ENCODE assay signal across 26 cellular contexts in genomic region chr15:95987886-95988573, GRCh38.
DNase-seq lines count a peak whose midpoint lies in the region; ATAC-seq, FAIRE-seq and TF ChIP-seq lines count a peak whose summit lies in the region.
"Had no signal": no experiment of that assay in that cellular context is flagged by ENCODE, and none has a peak within 500 bp of the region (broad histone marks: within the 10 kb centered on the region; RNA-seq: fewer than 3 reads in every experiment).

No MANE protein-coding gene starts in this region.

- H3K4me1 ChIP-seq in HepG2 (ENCODE audit: insufficient read depth, low read length) (peaks cover 14% of the 10 kb centered on the region), right lobe of liver (no peaks in the 10 kb centered on the region), endothelial cell of umbilical vein (ENCODE audit: control insufficient read depth, extremely low read depth, insufficient read depth, low read length) (no peaks in the 10 kb centered on the region), uterus (no peaks in the 10 kb centered on the region)
- H3K4me1 ChIP-seq: A549 had no signal

- H3K4me3 ChIP-seq in HepG2 (replicated peaks in 1 of 3; ENCODE audit: insufficient read depth in 1 of 3, low read depth in 2 of 3, low read length in 3 of 3) (no peak overlapping the region), right lobe of liver (no peak overlapping the region), endothelial cell of umbilical vein (replicated peaks in 1 of 3; ENCODE audit: insufficient read depth in 1 of 3, low read depth in 1 of 3, low read length in 3 of 3) (no peak overlapping the region), uterus (no peak overlapping the region)
- H3K4me3 ChIP-seq: A549, smooth muscle cell had no signal

- H4K20me1 ChIP-seq in HepG2 (ENCODE audit: insufficient read depth, low read length) (no peaks in the 10 kb centered on the region), endothelial cell of umbilical vein (replicated peaks; ENCODE audit: control insufficient read depth, extremely low read depth, insufficient read depth, low read length) (no peaks in the 10 kb centered on the region)

- no peak overlapping the region for H3K9ac ChIP-seq in HepG2 (ENCODE audit: insufficient read depth, low read depth, low read length)
- no peak overlapping the region for H3K9ac ChIP-seq in endothelial cell of umbilical vein (replicated peaks; ENCODE audit: extremely low read depth, insufficient read depth, low read length)
- H3K9ac ChIP-seq: SK-N-SH had no signal

- no peaks in the 10 kb centered on the region for H3K79me2 ChIP-seq in HepG2 (ENCODE audit: insufficient read depth, low read length)
- H3K79me2 ChIP-seq in endothelial cell of umbilical vein (ENCODE audit: control insufficient read depth, insufficient read depth, low read length), result no peaks in the 10 kb centered on the region

- BruUV-seq in HepG2 (replicated peaks; lab: Mats Ljungman, UMichigan) (no TSS peak), endothelial cell of umbilical vein (replicated peaks; lab: Mats Ljungman, UMichigan) (no TSS peak)

- no peak overlapping the region for H3K27ac Mint-ChIP-seq in neural crest cell (ENCODE audit: unreplicated experiment)
- H3K27ac Mint-ChIP-seq: activated T-cell treated with anti-CD3 and anti-CD28 coated beads, Interleukin-2, amount 50 U/mL, for 24 hours; B cell had no signal

- TF ChIP-seq EP300 in HepG2 (IDR thresholded peaks at IDR 0.05; ENCODE audit: low read depth in 2 of 2, low read length in 2 of 2), result no peak
- TF ChIP-seq EP300 in HepG2 (CRISPR knock-in tag; IDR thresholded peaks at IDR 0.05; ENCODE audit: borderline replicate concordance), result no peak

- peaks cover 50% of the 10 kb centered on the region for H3K4me1 Mint-ChIP-seq in neural crest cell
- H3K4me1 Mint-ChIP-seq: B cell had no signal

- H3K27me3 Mint-ChIP-seq in neural crest cell (ENCODE audit: low read depth), result no peaks in the 10 kb centered on the region
- H3K27me3 Mint-ChIP-seq: B cell had no signal

- H3K36me3 Mint-ChIP-seq in neural crest cell (ENCODE audit: low read depth), result no peaks in the 10 kb centered on the region

- no peak for TF ChIP-seq CTCF in HepG2 (CRISPR knock-in tag; IDR thresholded peaks at IDR 0.05)
- no peak for TF ChIP-seq CTCF in right lobe of liver (IDR thresholded peaks at IDR 0.05)
- no peak for TF ChIP-seq CTCF in endothelial cell of umbilical vein (IDR thresholded peaks at IDR 0.05; ENCODE audit: extremely low read depth in 1 of 2, insufficient read depth in 1 of 2, low read depth in 1 of 2, low read length in 2 of 2)
- TF ChIP-seq CTCF in neural crest cell (conservative IDR thresholded peaks at IDR 0.05), result no peak
- no peak for TF ChIP-seq CTCF in uterus (IDR thresholded peaks at IDR 0.05)
- TF ChIP-seq CTCF in RWPE1 (conservative IDR thresholded peaks at IDR 0.05; ENCODE audit: low read depth), result no peak

- FAIRE-seq in HepG2 (lab: Jason Lieb, UNC) (no peak), endothelial cell of umbilical vein (lab: Jason Lieb, UNC) (no peak)
- FAIRE-seq: A549, colon, GM12892, keratinocyte, urothelium cell line had no signal

- H3K36me3 ChIP-seq in HepG2 (replicated peaks in 1 of 2; ENCODE audit: control insufficient read depth in 1 of 2, insufficient read depth in 2 of 2, low read length in 2 of 2) (no peaks in the 10 kb centered on the region), right lobe of liver (no peaks in the 10 kb centered on the region), endothelial cell of umbilical vein (ENCODE audit: control insufficient read depth in 2 of 2, extremely low read depth in 1 of 2, insufficient read depth in 2 of 2, low read length in 2 of 2) (no peaks in the 10 kb centered on the region), uterus (no peaks in the 10 kb centered on the region)

- CTCF ChIA-PET in HepG2 (lab: Yijun Ruan, JAX; ENCODE audit: low intra/inter-chr PET ratio, low total read pairs), result no interaction called here
- CTCF ChIA-PET in endothelial cell of umbilical vein (lab: Charles Lee), result no interaction called here
- CTCF ChIA-PET in RWPE1 (lab: Yijun Ruan, JAX), result interaction anchor here (0.6 kb wide), 1 partner anchor 503 kb away, joined by 4 read pairs; no protein-coding TSS in a partner anchor

- H3K4me2 ChIP-seq in HepG2 (ENCODE audit: low read depth, low read length) (peak overlapping the region; percentile 14; the same call in 1 of the 2 replicates), endothelial cell of umbilical vein (ENCODE audit: insufficient read depth, low read length) (no peak overlapping the region)
- H3K4me2 ChIP-seq: A549, SK-N-SH, smooth muscle cell had no signal

- TF ChIP-seq POLR2A in HepG2 (IDR thresholded peaks at IDR 0.05; ENCODE audit: insufficient read depth in 1 of 2, low read depth in 2 of 2, low read length in 2 of 2) (no peak), right lobe of liver (IDR thresholded peaks at IDR 0.05) (no peak), endothelial cell of umbilical vein (IDR thresholded peaks at IDR 0.05; ENCODE audit: low read depth, low read length) (no peak), uterus (IDR thresholded peaks at IDR 0.05) (no peak)

- DNase-seq in HepG2 (ENCODE audit: low spot score) (no peak), right lobe of liver (no peak), endothelial cell of umbilical vein (ENCODE audit: low read depth, low spot score) (no peak), neural crest cell (ENCODE audit: low read depth, low spot score) (no peak), uterus (no peak), RWPE1 (ENCODE audit: low spot score) (no peak), mesenteric fat pad (ENCODE audit: low spot score) (no peak)
- DNase-seq: activated CD4-positive, alpha-beta T cell treated with anti-CD3 and anti-CD28 coated beads for 4 hours; activated CD8-positive, alpha-beta memory T cell treated with anti-CD3 and anti-CD28 coated beads for 24 hours; activated T-cell treated with anti-CD3 and anti-CD28 coated beads, Interleukin-2, amount 50 U/mL, for 24 hours; effector CD8-positive, alpha-beta T cell; foreskin melanocyte; NCI-H1694 treated with DMSO at 0.1 percent for 48 hours; NCI-H2171; NCI-H526 treated with DMSO at 0.1 percent for 48 hours; SK-N-SH; T-helper 2 cell had no signal

- ATAC-seq in HepG2 (no peak), right lobe of liver (no peak), GM19467 (IDR thresholded peaks at IDR 0.05; ENCODE audit: unreplicated experiment) (no peak)
- ATAC-seq: A549, esophagus mucosa had no signal

- H3K27ac ChIP-seq in HepG2 (ENCODE audit: extremely low read length, insufficient read depth, low read length) (no peak overlapping the region), right lobe of liver (no peak overlapping the region), endothelial cell of umbilical vein (ENCODE audit: insufficient read depth, low read depth, low read length) (no peak overlapping the region), uterus (peak overlapping the region; percentile 50 to 62), RWPE1 (no peak overlapping the region)
- H3K27ac ChIP-seq: A549 had no signal

- no peaks in the 10 kb centered on the region for H3K9me1 ChIP-seq in endothelial cell of umbilical vein (replicated peaks; ENCODE audit: control insufficient read depth, extremely low read depth, insufficient read depth, low read length)

- in situ Hi-C loops in HepG2 (cut with HindIII; ENCODE audit: extremely low pct_ligation_motif_present, low pct_unique_long_range_greater_than_20kb), result no loop called here

- peak overlapping the region; percentile 70 for H3K4me3 Mint-ChIP-seq in neural crest cell
- H3K4me3 Mint-ChIP-seq: activated T-cell treated with anti-CD3 and anti-CD28 coated beads, Interleukin-2, amount 50 U/mL, for 24 hours; B cell had no signal

- dilution Hi-C loops in endothelial cell of umbilical vein (cut with MboI; ENCODE audit: extremely low pct_ligation_motif_present, low sequenced_read_pairs), result no loop called here

- no peaks in the 10 kb centered on the region; a peak in 1 of 5 replicates for H3K27me3 ChIP-seq in HepG2 (ENCODE audit: control insufficient read depth in 1 of 2, insufficient read depth in 2 of 2, low read length in 2 of 2)
- no peaks in the 10 kb centered on the region for H3K27me3 ChIP-seq in right lobe of liver
- H3K27me3 ChIP-seq in endothelial cell of umbilical vein (ENCODE audit: control insufficient read depth in 2 of 2, insufficient read depth in 2 of 2, low read length in 2 of 2), result no peaks in the 10 kb centered on the region
- no peaks in the 10 kb centered on the region for H3K27me3 ChIP-seq in uterus

- no peak for TF ChIP-seq RAD21 in HepG2 (CRISPR knock-in tag; IDR thresholded peaks at IDR 0.05)

- no peaks in the 10 kb centered on the region for H3K9me3 Mint-ChIP-seq in neural crest cell
- H3K9me3 Mint-ChIP-seq: activated T-cell treated with anti-CD3 and anti-CD28 coated beads, Interleukin-2, amount 50 U/mL, for 24 hours had no signal

- no peaks in the 10 kb centered on the region for H3K9me3 ChIP-seq in HepG2 (ENCODE audit: low read length)
- H3K9me3 ChIP-seq in right lobe of liver, result no peaks in the 10 kb centered on the region
- H3K9me3 ChIP-seq in endothelial cell of umbilical vein (replicated peaks; ENCODE audit: control insufficient read depth, insufficient read depth, low read length), result no peaks in the 10 kb centered on the region
- no peaks in the 10 kb centered on the region for H3K9me3 ChIP-seq in uterus
- H3K9me3 ChIP-seq: A549, SK-N-SH had no signal

- 33% methylated on average over 3 of the region's 3 CpGs for whole genome bisulfite sequencing in HepG2 (ENCODE audit: low lambda C conversion rate)
- WGBS in right lobe of liver (ENCODE audit: insufficient coverage, low coverage, low lambda C conversion rate, missing lambda C conversion rate), result 75% methylated on average over 2 of the region's 3 CpGs

- H2AFZ ChIP-seq in HepG2 (ENCODE audit: low read length), result no peak overlapping the region
- peak overlapping the region; percentile 46 for H2AFZ ChIP-seq in endothelial cell of umbilical vein (ENCODE audit: low read depth, low read length)

- intact Hi-C loops in HepG2 (cut with micrococcal nuclease; ENCODE audit: unreplicated experiment), result no loop called here
- intact Hi-C loops in right lobe of liver (cut with DNase I), result no loop called here
- intact Hi-C loops in endothelial cell of umbilical vein (cut with micrococcal nuclease), result no loop called here
- intact Hi-C loops in uterus (cut with DNase I; ENCODE audit: low total_unique reads), result no loop called here

- POLR2A ChIA-PET in HepG2 (lab: Yijun Ruan, JAX), result no interaction called here
- POLR2A ChIA-PET in endothelial cell of umbilical vein (lab: Charles Lee), result no interaction called here
- POLR2A ChIA-PET in RWPE1 (lab: Yijun Ruan, JAX; ENCODE audit: low non-redundant PET), result no interaction called here

TF ChIP-seq in HepG2, 621 proteins besides CTCF, POLR2A, EP300 and RAD21 (continues in another document):
- TF ChIP-seq ZNF367 (CRISPR knock-in tag; IDR thresholded peaks at IDR 0.05; ENCODE audit: borderline replicate concordance), result no peak
- TF ChIP-seq HNRNPK (IDR thresholded peaks at IDR 0.05; ENCODE audit: low read depth, low read length, poor library complexity, severe bottlenecking), result peak; percentile 83
- TF ChIP-seq ZNF235 (CRISPR knock-in tag; IDR thresholded peaks at IDR 0.05; ENCODE audit: borderline replicate concordance), result no peak

TF ChIP-seq in endothelial cell of umbilical vein, 7 proteins besides CTCF, POLR2A, EP300 and RAD21 (continues in another document):
- TF ChIP-seq GATA2 (IDR thresholded peaks at IDR 0.05; ENCODE audit: insufficient read depth, insufficient read length, low read depth, low read length) (no peak), MYC (IDR thresholded peaks at IDR 0.05; ENCODE audit: low read depth, low read length) (no peak), POLR2AphosphoS5 (IDR thresholded peaks at IDR 0.05; ENCODE audit: insufficient read depth, low read depth, low read length) (no peak)

Comparison
In these comparisons a context has a peak if more than half of its experiments do, and no peak if none do; other contexts are left out.
1. H3K27ac ChIP-seq: peak in uterus (2 of 2); none in HepG2 (single experiment), right lobe of liver (0 of 3), endothelial cell of umbilical vein (single experiment) and RWPE1 (single experiment).